Comparison of ENCODE assay signal across 20 cellular contexts in genomic region chr1:225842074-225842473, GRCh38. TPM values are rescaled to one million over a fixed set of nuclear protein-coding genes. Genes with fewer than 3 reads are reported as not detected.
DNase-seq lines count a peak whose midpoint lies in the region; ATAC-seq, FAIRE-seq and TF ChIP-seq lines count a peak whose summit lies in the region.
"Had no signal": no experiment of that assay in that cellular context is flagged by ENCODE, and none has a peak within 500 bp of the region (broad histone marks: within the 10 kb centered on the region; RNA-seq: fewer than 3 reads in every experiment).

No MANE protein-coding gene starts in this region.

- H3K36me3 ChIP-seq in neuronal stem cell (replicated peaks in 1 of 2; ENCODE audit: control insufficient read depth in 2 of 2, insufficient read depth in 2 of 2, low read length in 2 of 2) (peaks cover 8 to 54% of the 10 kb centered on the region in 2 donors), transverse colon (peaks cover 0 to 7% (median 2%) of the 10 kb centered on the region in 4 donors)

- FAIRE-seq in GM12892 (lab: Jason Lieb, UNC) = no peak

- no peak overlapping the region for H3K18ac ChIP-seq in neuronal stem cell (ENCODE audit: low read length)

- TF ChIP-seq EP300 in transverse colon (IDR thresholded peaks at IDR 0.05; ENCODE audit: low read depth) = no peak

- peak overlapping the region; percentile 50 for H3K23ac ChIP-seq in neuronal stem cell (ENCODE audit: low read depth, low read length, poor library complexity)

- no peak for ATAC-seq in central memory CD8-positive, alpha-beta T cell (replicated peaks; ENCODE audit: extremely low read depth, poor library complexity, severe bottlenecking)
- no peak for ATAC-seq in GM19035 (IDR thresholded peaks at IDR 0.05; ENCODE audit: unreplicated experiment)
- ATAC-seq: upper lobe of right lung had no signal

- in situ Hi-C loops in transverse colon (cut with MboI; ENCODE audit: low pct_ligation_motif_present in 1 of 4, low pct_unique_long_range_greater_than_20kb in 1 of 4, low sequenced_read_pairs in 3 of 4) = no loop called here

- no peak overlapping the region for H3K4me2 ChIP-seq in neuronal stem cell (ENCODE audit: insufficient read depth, low read length, poor library complexity, severe bottlenecking)

- no peak overlapping the region for H4K8ac ChIP-seq in neuronal stem cell (ENCODE audit: low read depth, low read length)

- no peaks in the 10 kb centered on the region for H3K27me3 ChIP-seq in neuronal stem cell (ENCODE audit: control insufficient read depth in 3 of 3, insufficient read depth in 3 of 3, low read depth in 1 of 3, low read length in 3 of 3)
- H3K27me3 ChIP-seq in transverse colon = no peaks in the 10 kb centered on the region
- H3K27me3 ChIP-seq: esophagus squamous epithelium, upper lobe of right lung had no signal

- H3K9me3 ChIP-seq in neuronal stem cell (replicated peaks in 1 of 2; ENCODE audit: control insufficient read depth in 2 of 2, insufficient read depth in 1 of 2, low read depth in 1 of 2, low read length in 2 of 2) = no peaks in the 10 kb centered on the region
- H3K9me3 ChIP-seq in transverse colon = no peaks in the 10 kb centered on the region
- H3K9me3 ChIP-seq: esophagus squamous epithelium, upper lobe of right lung had no signal

- no peak overlapping the region for H2BK15ac ChIP-seq in neuronal stem cell (ENCODE audit: low read length)

- H3K79me1 ChIP-seq in neuronal stem cell (ENCODE audit: low read depth, low read length) = no peaks in the 10 kb centered on the region

- H3K27me3 Mint-ChIP-seq in activated T-cell treated with anti-CD3 and anti-CD28 coated beads, Interleukin-2, amount 50 U/mL, for 24 hours = no peaks in the 10 kb centered on the region
- no peaks in the 10 kb centered on the region for H3K27me3 Mint-ChIP-seq in central memory CD8-positive, alpha-beta T cell
- no peaks in the 10 kb centered on the region for H3K27me3 Mint-ChIP-seq in chondrocyte (ENCODE audit: low read depth)
- H3K27me3 Mint-ChIP-seq: dendritic cell treated with granulocyte-macrophage colony-stimulating factor and Interleukin-4, amounts not matched to agents 40 ng/mL and 50 ng/mL, for 4 days had no signal

- TF ChIP-seq CTCF in chondrocyte (IDR thresholded peaks at IDR 0.05) (no peak), transverse colon (IDR thresholded peaks at IDR 0.05) (no peak)

- no peak overlapping the region for H2BK12ac ChIP-seq in neuronal stem cell (ENCODE audit: low read length)

- no peak overlapping the region for H2AK5ac ChIP-seq in neuronal stem cell (ENCODE audit: low read depth, low read length)

- no peak for DNase-seq in activated T-cell treated with anti-CD3 and anti-CD28 coated beads, Interleukin-2, amount 50 U/mL, for 24 hours
- DNase-seq in activated T-cell treated with anti-CD3 and anti-CD28 coated beads, Interleukin-2, amount 50 U/mL, for 1 hour = no peak
- no peak for DNase-seq in GM12892 (ENCODE audit: insufficient read length)
- DNase-seq in central memory CD8-positive, alpha-beta T cell (ENCODE audit: low spot score in 2 of 2) = no peak
- no peak for DNase-seq in neuronal stem cell (ENCODE audit: low spot score)
- DNase-seq in chondrocyte (ENCODE audit: low spot score) = no peak
- no peak for DNase-seq in transverse colon
- DNase-seq: EL; esophagus squamous epithelium; NCI-H146; NCI-H345; stimulated activated CD4-positive, alpha-beta T cell treated with anti-CD3 and anti-CD28 coated beads, Interleukin-12 subunit alpha, Interleukin-12 subunit beta, amount 100 ng/mL, for 4 hours; stimulated activated naive CD4-positive, alpha-beta T cell; upper lobe of right lung had no signal

- intact Hi-C loops in transverse colon (cut with DNase I; ENCODE audit: low total_unique reads) = loop anchor here (10.0 kb wide), 1 partner anchor 67 kb away; the partner anchor contains the start of gene SRP9

- no peak overlapping the region for H3K4me3 Mint-ChIP-seq in activated T-cell treated with anti-CD3 and anti-CD28 coated beads, Interleukin-2, amount 50 U/mL, for 24 hours
- H3K4me3 Mint-ChIP-seq in central memory CD8-positive, alpha-beta T cell = no peak overlapping the region
- H3K4me3 Mint-ChIP-seq in chondrocyte (ENCODE audit: unreplicated experiment) = no peak overlapping the region
- H3K4me3 Mint-ChIP-seq: dendritic cell treated with granulocyte-macrophage colony-stimulating factor and Interleukin-4, amounts not matched to agents 40 ng/mL and 50 ng/mL, for 4 days; nephron had no signal

- H3K9me3 Mint-ChIP-seq in activated T-cell treated with anti-CD3 and anti-CD28 coated beads, Interleukin-2, amount 50 U/mL, for 24 hours = no peaks in the 10 kb centered on the region
- H3K9me3 Mint-ChIP-seq in central memory CD8-positive, alpha-beta T cell = no peaks in the 10 kb centered on the region
- H3K9me3 Mint-ChIP-seq in chondrocyte (ENCODE audit: low read depth) = no peaks in the 10 kb centered on the region
- H3K9me3 Mint-ChIP-seq: dendritic cell treated with granulocyte-macrophage colony-stimulating factor and Interleukin-4, amounts not matched to agents 40 ng/mL and 50 ng/mL, for 4 days; nephron had no signal

- no peak overlapping the region for H2BK120ac ChIP-seq in neuronal stem cell (ENCODE audit: low read depth, low read length)

- no peak overlapping the region for H3K4me3 ChIP-seq in neuronal stem cell (ENCODE audit: low read length in 2 of 2)
- H3K4me3 ChIP-seq in transverse colon = no peak overlapping the region
- H3K4me3 ChIP-seq: esophagus squamous epithelium, upper lobe of right lung had no signal

- peaks cover 13% of the 10 kb centered on the region for H3K36me3 Mint-ChIP-seq in activated T-cell treated with anti-CD3 and anti-CD28 coated beads, Interleukin-2, amount 50 U/mL, for 24 hours (ENCODE audit: low read depth)
- peaks cover 13% of the 10 kb centered on the region for H3K36me3 Mint-ChIP-seq in central memory CD8-positive, alpha-beta T cell (ENCODE audit: insufficient read depth)
- H3K36me3 Mint-ChIP-seq in chondrocyte (ENCODE audit: low read depth) = peaks cover 9% of the 10 kb centered on the region

- no peak overlapping the region for H3K9ac ChIP-seq in neuronal stem cell (ENCODE audit: low read depth, low read length, poor library complexity)

- H3K4me1 ChIP-seq in neuronal stem cell (ENCODE audit: control insufficient read depth in 2 of 2, insufficient read depth in 1 of 2, low read depth in 1 of 2, low read length in 2 of 2) (peaks cover 0 to 2% of the 10 kb centered on the region in 2 donors), transverse colon (peaks cover 0 to 2% (median under 1%) of the 10 kb centered on the region in 4 donors)

- H3K4me1 Mint-ChIP-seq in activated T-cell treated with anti-CD3 and anti-CD28 coated beads, Interleukin-2, amount 50 U/mL, for 24 hours (ENCODE audit: low read depth) = peaks cover 19% of the 10 kb centered on the region
- peaks cover 21% of the 10 kb centered on the region for H3K4me1 Mint-ChIP-seq in central memory CD8-positive, alpha-beta T cell
- H3K4me1 Mint-ChIP-seq in chondrocyte (ENCODE audit: low read depth) = no peaks in the 10 kb centered on the region

- peak overlapping the region; percentile 75 for H3K27ac Mint-ChIP-seq in activated T-cell treated with anti-CD3 and anti-CD28 coated beads, Interleukin-2, amount 50 U/mL, for 24 hours
- peak overlapping the region; percentile 35 for H3K27ac Mint-ChIP-seq in central memory CD8-positive, alpha-beta T cell (ENCODE audit: low read depth)
- no peak overlapping the region for H3K27ac Mint-ChIP-seq in chondrocyte (ENCODE audit: unreplicated experiment)
- H3K27ac Mint-ChIP-seq: dendritic cell treated with granulocyte-macrophage colony-stimulating factor and Interleukin-4, amounts not matched to agents 40 ng/mL and 50 ng/mL, for 4 days had no signal

- H2BK5ac ChIP-seq in neuronal stem cell (ENCODE audit: low read length) = no peak overlapping the region

- H4K91ac ChIP-seq in neuronal stem cell (ENCODE audit: low read depth, low read length, poor library complexity) = no peak overlapping the region

- no CpG with 5 or more reads among the region's 12 CpGs for WGBS in neuronal stem cell (ENCODE audit: extremely low coverage in 2 of 2, insufficient read length in 2 of 2, insufficient replicate concordance in 1 of 2), 2 donors
- WGBS in transverse colon (ENCODE audit: low coverage in 1 of 2), 2 donors = 72 to 100% methylated on average over 1 to 12 of the region's 12 CpGs

- no peak overlapping the region for H3K27ac ChIP-seq in neuronal stem cell (replicated peaks; ENCODE audit: low read length)
- H3K27ac ChIP-seq in transverse colon = no peak overlapping the region
- H3K27ac ChIP-seq: upper lobe of right lung had no signal

- no peak overlapping the region for H3K4ac ChIP-seq in neuronal stem cell (ENCODE audit: low read length)

- no peak overlapping the region for H2AFZ ChIP-seq in neuronal stem cell (ENCODE audit: low read length)

- TF ChIP-seq POLR2A in GM12892 (IDR thresholded peaks at IDR 0.05; ENCODE audit: low read depth, low read length) = 0 out of 2 replicates have a peak, but pooled peaks have one; percentile 15
- no peak for TF ChIP-seq POLR2A in transverse colon (IDR thresholded peaks at IDR 0.05)

- no peak overlapping the region for H3K14ac ChIP-seq in neuronal stem cell (ENCODE audit: low read length)

RNA-seq across cellular contexts. Expression of gene EPHX1, which starts 32.1 kb away (rescaled TPM):
- polyA plus RNA-seq in GM12892 (2012; ENCODE audit: missing spikeins) = 2.2 TPM
- polyA plus RNA-seq in neuronal stem cell (2013, experiment 1 of 2) = 9.9 TPM
- 9.9 TPM for polyA plus RNA-seq in neuronal stem cell (2013, experiment 2 of 2)
- 61.8 to 69.1 TPM (median 67.0 TPM) in 3 replicates for total RNA-seq in chondrocyte
- 100 to 1,000 TPM in 1 of 4 donors, 10 to 100 TPM in 3; 56.9 to 114 (median 90.6) TPM for total RNA-seq in transverse colon

RNA-seq across cellular contexts. Expression of gene TMEM63A, which starts 40.1 kb away (rescaled TPM):
- polyA plus RNA-seq in GM12892 (2012; ENCODE audit: missing spikeins) = 18.7 TPM
- polyA plus RNA-seq in neuronal stem cell (2013, experiment 1 of 2) = 9.6 TPM
- polyA plus RNA-seq in neuronal stem cell (2013, experiment 2 of 2) = 8.6 TPM
- total RNA-seq in chondrocyte (48.4 to 52.5 TPM (median 50.3 TPM) in 3 replicates), transverse colon (100 to 1,000 TPM; 104 to 256 (median 180) TPM)

RNA-seq across cellular contexts. Expression of gene LEFTY1, which starts 46.9 kb away (rescaled TPM):
- not detected for polyA plus RNA-seq in GM12892 (2012; ENCODE audit: missing spikeins)
- polyA plus RNA-seq in neuronal stem cell (2013, experiment 1 of 2) = 0.33 TPM
- polyA plus RNA-seq in neuronal stem cell (2013, experiment 2 of 2) = 0.21 TPM
- total RNA-seq in chondrocyte (0.56 to 2.2 TPM (median 0.99 TPM) in 3 replicates), transverse colon (100 to 1,000 TPM in 3 of 4 donors, 10 to 100 TPM in 1; 86.0 to 320 (median 214) TPM)
- total RNA-seq: A673, esophagus squamous epithelium, lung microvascular endothelial cell, RPMI7951 had no signal

Comparison
In these comparisons a context has a peak if more than half of its experiments do, and no peak if none do; other contexts are left out.
1. RNA of gene LEFTY1, which starts 46.9 kb away (total RNA-seq): 86.0 to 320 TPM in transverse colon; 0.56 to 2.2 TPM in chondrocyte; every median in the first group is over 10 times any median in the second.